Comparison of ENCODE assay signal across 8 cellular contexts in genomic region chr3:127455541-127456450, GRCh38.
DNase-seq lines count a peak whose midpoint lies in the region; ATAC-seq and TF ChIP-seq lines count a peak whose summit lies in the region.

No MANE protein-coding gene starts in this region.

- peak; percentile 63 to 95 for TF ChIP-seq CTCF in Caco-2 (IDR thresholded peaks at IDR 0.05; ENCODE audit: insufficient read depth in 1 of 2, low read depth in 1 of 2, low read length in 1 of 2, severe bottlenecking in 1 of 2, unreplicated experiment in 1 of 2)
- TF ChIP-seq CTCF in right atrium auricular region (IDR thresholded peaks at IDR 0.05): peak; percentile 85 to 97

- ATAC-seq in GM21390 (IDR thresholded peaks at IDR 0.05; ENCODE audit: unreplicated experiment): peak; percentile 73
- no peak for ATAC-seq in HG03108 (IDR thresholded peaks at IDR 0.05; ENCODE audit: unreplicated experiment)

- intact Hi-C loops in Caco-2 (cut with micrococcal nuclease; ENCODE audit: unreplicated experiment): loop anchor here (10.0 kb wide), 3 partner anchors 89 to 781 kb away; no protein-coding TSS in a partner anchor
- intact Hi-C loops in posterior vena cava (cut with DNase I): loop anchor here (5.0 kb wide), 4 partner anchors 453 to 778 kb away; partner anchors contain the start of gene PLXNA1 (in 1 of the 2)

- H3K27ac ChIP-seq in right atrium auricular region: no peak overlapping the region

- CTCF ChIA-PET in Caco-2 (lab: Charles Lee): interaction anchor here (0.5 to 1.3 kb wide), 14 partner anchors 10 to 704 kb away, joined by 3 to 9 read pairs (median 4); partner anchors contain the start of gene PLXNA1

- BruUV-seq in Caco-2 (replicated peaks; lab: Mats Ljungman, UMichigan): no TSS peak

- no peak overlapping the region for H3K4me3 Mint-ChIP-seq in Caco-2 (ENCODE audit: unreplicated experiment)

- H3K27ac Mint-ChIP-seq in Caco-2 (ENCODE audit: unreplicated experiment): no peak overlapping the region

- H3K36me3 ChIP-seq in Caco-2 (ENCODE audit: control insufficient read depth, insufficient read depth, low read length) (no peaks in the 10 kb centered on the region), right atrium auricular region (no peaks in the 10 kb centered on the region)

- H3K9me3 ChIP-seq in Caco-2 (no peaks in the 10 kb centered on the region), right atrium auricular region (no peaks in the 10 kb centered on the region)

- H3K4me1 Mint-ChIP-seq in Caco-2 (ENCODE audit: low read depth, unreplicated experiment): no peaks in the 10 kb centered on the region

- H3K27me3 Mint-ChIP-seq in Caco-2 (ENCODE audit: insufficient read depth, unreplicated experiment): peaks cover 22% of the 10 kb centered on the region

- no peaks in the 10 kb centered on the region for H3K36me3 Mint-ChIP-seq in Caco-2 (ENCODE audit: insufficient read depth, unreplicated experiment)

- DNase-seq in Caco-2: peak; percentile 56 to 87
- peak; percentile 62 for DNase-seq in Kasumi-1 (lab: John Stamatoyannopoulos, UW)
- DNase-seq in RKO (ENCODE audit: low spot score): peak; percentile 77
- peak in 51 of 56 donors; percentile 12 to 83 (median 44) for DNase-seq in amygdala (lab: John Stamatoyannopoulos, UW)
- DNase-seq in right atrium auricular region (ENCODE audit: low spot score): no peak
- DNase-seq in posterior vena cava (ENCODE audit: low spot score): peak; percentile 91

- H3K27me3 ChIP-seq in Caco-2 (replicated peaks; ENCODE audit: control insufficient read depth, insufficient read depth, low read length): no peaks in the 10 kb centered on the region; the same call in 1 of the 2 replicates
- peaks cover 4 to 30% of the 10 kb centered on the region in 2 donors for H3K27me3 ChIP-seq in right atrium auricular region

- POLR2A ChIA-PET in Caco-2 (lab: Charles Lee): no interaction called here

- peaks cover 4% of the 10 kb centered on the region for H3K4me1 ChIP-seq in Caco-2
- H3K4me1 ChIP-seq in right atrium auricular region: peaks cover 0 to 22% of the 10 kb centered on the region in 2 donors

- H3K4me3 ChIP-seq in Caco-2 (ENCODE audit: low read depth, low read length) (no peak overlapping the region), right atrium auricular region (peak overlapping the region in 1 of 2 donors; percentile 32)

- H3K9me3 Mint-ChIP-seq in Caco-2 (ENCODE audit: unreplicated experiment): no peaks in the 10 kb centered on the region
